In genomic region chr17:57663326-57664070, GRCh38 we compare ENCODE assay signal across 8 cellular contexts.
DNase-seq lines count a peak whose midpoint lies in the region; ATAC-seq and TF ChIP-seq lines count a peak whose summit lies in the region.

No MANE protein-coding gene starts in this region.

- no peaks in the 10 kb centered on the region for H3K27me3 ChIP-seq in left lung

- ATAC-seq in left lung (no peak), GM19395 (IDR thresholded peaks at IDR 0.05; ENCODE audit: unreplicated experiment) (no peak), HG02763 (IDR thresholded peaks at IDR 0.05; ENCODE audit: unreplicated experiment) (no peak), GM21619 (IDR thresholded peaks at IDR 0.05; ENCODE audit: unreplicated experiment) (no peak)

- H3K27ac ChIP-seq in left lung, result peak overlapping the region; percentile 73 to 75
- peak overlapping the region; percentile 84 for H3K27ac ChIP-seq in substantia nigra (ENCODE audit: low read depth, low read length, poor library complexity, severe bottlenecking)

- no peaks in the 10 kb centered on the region for H3K9me3 ChIP-seq in left lung

- DNase-seq in DMS79 treated with DMSO at 0.1 percent for 48 hours (lab: John Stamatoyannopoulos, UW), result peak; percentile 26
- no peak for DNase-seq in DMS79 (lab: John Stamatoyannopoulos, UW)
- DNase-seq in amniotic epithelial cell (ENCODE audit: low read depth), result peak; percentile 55
- DNase-seq in left lung, result no peak
- DNase-seq in substantia nigra (lab: John Stamatoyannopoulos, UW), result peak in 5 of 49 donors; percentile 41 to 74 (median 64)

- intact Hi-C loops in left lung (cut with DNase I), result no loop called here

- H3K36me3 ChIP-seq in left lung, result no peaks in the 10 kb centered on the region

- TF ChIP-seq CTCF in left lung (IDR thresholded peaks at IDR 0.05), result no peak

- H3K4me3 ChIP-seq in left lung, result peak overlapping the region in 1 of 2 donors; percentile 14

- peaks cover 2 to 18% of the 10 kb centered on the region in 2 donors for H3K4me1 ChIP-seq in left lung

Comparison
In these comparisons a context has a peak if more than half of its experiments do, and no peak if none do; other contexts are left out.
1. DNase-seq: peak in DMS79 treated with DMSO at 0.1 percent for 48 hours (single experiment) and amniotic epithelial cell (single experiment); none in DMS79 (single experiment) and left lung (0 of 2).